ENCODE assay signal across 10 cellular contexts in the genomic region with DNA sequence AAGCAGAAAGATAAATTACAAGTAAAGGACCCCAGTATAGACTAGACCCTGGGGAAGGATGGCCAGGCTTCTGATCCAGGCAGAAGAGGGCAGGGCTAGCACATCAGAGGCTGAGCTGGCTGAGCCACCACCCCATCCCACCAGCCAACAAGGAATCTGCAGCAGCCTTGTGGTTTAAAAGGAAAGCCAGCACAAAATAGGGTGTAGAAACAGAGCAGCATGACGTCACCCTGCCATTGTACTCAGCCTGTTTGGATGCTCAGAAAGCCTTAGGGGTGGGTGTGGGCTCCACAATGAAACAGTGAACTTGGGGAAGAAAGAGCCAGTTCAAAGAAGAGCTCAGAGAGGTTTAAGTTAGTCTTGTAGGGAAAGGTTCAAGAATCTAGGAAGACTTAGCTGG. TPM values are rescaled to one million over a fixed set of nuclear protein-coding genes. Genes with fewer than 3 reads are reported as not detected.
DNase-seq lines count a peak whose midpoint lies in the region; ATAC-seq and TF ChIP-seq lines count a peak whose summit lies in the region.
"Had no signal": no experiment of that assay in that cellular context is flagged by ENCODE, and none has a peak within 500 bp of the region (broad histone marks: within the 10 kb centered on the region; RNA-seq: fewer than 3 reads in every experiment).

No MANE protein-coding gene starts in this region.

- CTCF ChIA-PET in activated CD8-positive, alpha-beta T cell treated with anti-CD3 and anti-CD28 coated beads, Interleukin-2, amount 10 ng/mL, durations not matched to agents 7 days and 5 days (lab: Charles Lee) = no interaction called here
- CTCF ChIA-PET in activated CD8-positive, alpha-beta T cell treated with anti-CD3 and anti-CD28 coated beads for 36 hours (lab: Charles Lee) = interaction anchor here (0.7 to 2.9 kb wide), 4 partner anchors 31 to 273 kb away, joined by 3 to 17 read pairs (median 4); no protein-coding TSS in a partner anchor

- TF ChIP-seq CTCF in activated CD8-positive, alpha-beta T cell treated with anti-CD3 and anti-CD28 coated beads for 36 hours (IDR thresholded peaks at IDR 0.05) = no peak

- no peaks in the 10 kb centered on the region for H3K36me3 ChIP-seq in adipocyte (ENCODE audit: control insufficient read depth, insufficient read depth, low read length, severe bottlenecking)
- H3K36me3 ChIP-seq: BLaER1 had no signal

- H3K27me3 ChIP-seq in adipocyte (replicated peaks; ENCODE audit: control insufficient read depth, insufficient read depth, low read length) = no peaks in the 10 kb centered on the region
- H3K27me3 ChIP-seq: BLaER1 had no signal

- no peak for DNase-seq in activated CD8-positive, alpha-beta T cell treated with anti-CD3 and anti-CD28 coated beads, Interleukin-2, amount 10 ng/mL, durations not matched to agents 7 days and 5 days
- no peak for DNase-seq in activated CD8-positive, alpha-beta T cell treated with anti-CD3 and anti-CD28 coated beads for 36 hours
- DNase-seq in adipocyte (ENCODE audit: low read depth) (peak; percentile 75), globus pallidus (ENCODE audit: low spot score) (peak; percentile 88), NOMO-1 treated with DMSO at 0.1 percent for 48 hours (lab: John Stamatoyannopoulos, UW; ENCODE audit: unreplicated experiment) (no peak), NCI-H2171 (lab: John Stamatoyannopoulos, UW) (no peak), SHP77 (lab: John Stamatoyannopoulos, UW) (no peak)
- DNase-seq in stimulated activated effector memory CD8-positive, alpha-beta T cell treated with anti-CD3 and anti-CD28 coated beads, Interleukin-12 subunit alpha, Interleukin-12 subunit beta, amount 100 ng/mL, for 72 hours (ENCODE audit: low spot score in 2 of 2) = no peak

- no peak overlapping the region for H3K27ac Mint-ChIP-seq in activated CD8-positive, alpha-beta T cell treated with anti-CD3 and anti-CD28 coated beads, Interleukin-2, amount 10 ng/mL, durations not matched to agents 7 days and 5 days
- H3K27ac Mint-ChIP-seq in activated CD8-positive, alpha-beta T cell treated with anti-CD3 and anti-CD28 coated beads for 36 hours = no peak overlapping the region
- peak overlapping the region; percentile 77 for H3K27ac Mint-ChIP-seq in stimulated activated effector memory CD8-positive, alpha-beta T cell treated with anti-CD3 and anti-CD28 coated beads, Interleukin-12 subunit alpha, Interleukin-12 subunit beta, amount 100 ng/mL, for 72 hours

- POLR2A ChIA-PET in activated CD8-positive, alpha-beta T cell treated with anti-CD3 and anti-CD28 coated beads, Interleukin-2, amount 10 ng/mL, durations not matched to agents 7 days and 5 days (lab: Charles Lee) = no interaction called here
- POLR2A ChIA-PET in activated CD8-positive, alpha-beta T cell treated with anti-CD3 and anti-CD28 coated beads for 36 hours (lab: Charles Lee) = interaction anchor here (1.3 kb wide), 1 partner anchor 96 kb away, joined by 3 read pairs; no protein-coding TSS in a partner anchor

- H3K27me3 Mint-ChIP-seq in activated CD8-positive, alpha-beta T cell treated with anti-CD3 and anti-CD28 coated beads, Interleukin-2, amount 10 ng/mL, durations not matched to agents 7 days and 5 days (ENCODE audit: low read depth) = no peaks in the 10 kb centered on the region
- no peaks in the 10 kb centered on the region for H3K27me3 Mint-ChIP-seq in activated CD8-positive, alpha-beta T cell treated with anti-CD3 and anti-CD28 coated beads for 36 hours

- intact Hi-C loops in activated CD8-positive, alpha-beta T cell treated with anti-CD3 and anti-CD28 coated beads for 36 hours (cut with micrococcal nuclease) = no loop called here

- peak; percentile 50 for ATAC-seq in activated CD8-positive, alpha-beta T cell treated with anti-CD3 and anti-CD28 coated beads, Interleukin-2, amount 10 ng/mL, durations not matched to agents 7 days and 5 days
- no peak for ATAC-seq in activated CD8-positive, alpha-beta T cell treated with anti-CD3 and anti-CD28 coated beads for 36 hours
- no peak for ATAC-seq in stimulated activated effector memory CD8-positive, alpha-beta T cell treated with anti-CD3 and anti-CD28 coated beads, Interleukin-12 subunit alpha, Interleukin-12 subunit beta, amount 100 ng/mL, for 72 hours

- no peak overlapping the region for H3K4me3 ChIP-seq in adipocyte (ENCODE audit: low read length)
- H3K4me3 ChIP-seq: BLaER1 had no signal

- H3K36me3 Mint-ChIP-seq in activated CD8-positive, alpha-beta T cell treated with anti-CD3 and anti-CD28 coated beads, Interleukin-2, amount 10 ng/mL, durations not matched to agents 7 days and 5 days (ENCODE audit: low read depth) = no peaks in the 10 kb centered on the region
- H3K36me3 Mint-ChIP-seq in activated CD8-positive, alpha-beta T cell treated with anti-CD3 and anti-CD28 coated beads for 36 hours (ENCODE audit: low read depth) = no peaks in the 10 kb centered on the region
- peaks cover 48% of the 10 kb centered on the region for H3K36me3 Mint-ChIP-seq in stimulated activated effector memory CD8-positive, alpha-beta T cell treated with anti-CD3 and anti-CD28 coated beads, Interleukin-12 subunit alpha, Interleukin-12 subunit beta, amount 100 ng/mL, for 72 hours

- peaks cover 6% of the 10 kb centered on the region for H3K4me1 Mint-ChIP-seq in activated CD8-positive, alpha-beta T cell treated with anti-CD3 and anti-CD28 coated beads, Interleukin-2, amount 10 ng/mL, durations not matched to agents 7 days and 5 days (ENCODE audit: low read depth)
- H3K4me1 Mint-ChIP-seq in activated CD8-positive, alpha-beta T cell treated with anti-CD3 and anti-CD28 coated beads for 36 hours (ENCODE audit: low read depth) = peaks cover 3% of the 10 kb centered on the region
- H3K4me1 Mint-ChIP-seq in stimulated activated effector memory CD8-positive, alpha-beta T cell treated with anti-CD3 and anti-CD28 coated beads, Interleukin-12 subunit alpha, Interleukin-12 subunit beta, amount 100 ng/mL, for 72 hours = peaks cover 41% of the 10 kb centered on the region

- H3K9ac ChIP-seq in adipocyte (ENCODE audit: low read length) = no peak overlapping the region

- no peak overlapping the region for H3K4me3 Mint-ChIP-seq in activated CD8-positive, alpha-beta T cell treated with anti-CD3 and anti-CD28 coated beads, Interleukin-2, amount 10 ng/mL, durations not matched to agents 7 days and 5 days
- H3K4me3 Mint-ChIP-seq in activated CD8-positive, alpha-beta T cell treated with anti-CD3 and anti-CD28 coated beads for 36 hours = no peak overlapping the region
- H3K4me3 Mint-ChIP-seq in stimulated activated effector memory CD8-positive, alpha-beta T cell treated with anti-CD3 and anti-CD28 coated beads, Interleukin-12 subunit alpha, Interleukin-12 subunit beta, amount 100 ng/mL, for 72 hours = no peak overlapping the region

- no peaks in the 10 kb centered on the region for H3K9me3 Mint-ChIP-seq in activated CD8-positive, alpha-beta T cell treated with anti-CD3 and anti-CD28 coated beads, Interleukin-2, amount 10 ng/mL, durations not matched to agents 7 days and 5 days (ENCODE audit: insufficient read depth)
- no peaks in the 10 kb centered on the region for H3K9me3 Mint-ChIP-seq in activated CD8-positive, alpha-beta T cell treated with anti-CD3 and anti-CD28 coated beads for 36 hours
- H3K9me3 Mint-ChIP-seq in stimulated activated effector memory CD8-positive, alpha-beta T cell treated with anti-CD3 and anti-CD28 coated beads, Interleukin-12 subunit alpha, Interleukin-12 subunit beta, amount 100 ng/mL, for 72 hours = no peaks in the 10 kb centered on the region

- no peaks in the 10 kb centered on the region for H3K9me3 ChIP-seq in adipocyte (ENCODE audit: control insufficient read depth, low read length)
- H3K9me3 ChIP-seq: BLaER1 had no signal

- peaks cover 15% of the 10 kb centered on the region for H3K4me1 ChIP-seq in adipocyte (ENCODE audit: control insufficient read depth, insufficient read depth, low read length)

RNA-seq across cellular contexts. Expression of a gene that starts 28.2 kb away (rescaled TPM):
- total RNA-seq in activated CD8-positive, alpha-beta T cell treated with anti-CD3 and anti-CD28 coated beads, Interleukin-2, amount 10 ng/mL, durations not matched to agents 7 days and 5 days = not detected
- not detected for total RNA-seq in activated CD8-positive, alpha-beta T cell treated with anti-CD3 and anti-CD28 coated beads for 36 hours

RNA-seq across cellular contexts. Expression of a gene that starts 28.3 kb away (rescaled TPM):
- not detected for total RNA-seq in activated CD8-positive, alpha-beta T cell treated with anti-CD3 and anti-CD28 coated beads, Interleukin-2, amount 10 ng/mL, durations not matched to agents 7 days and 5 days
- not detected for total RNA-seq in activated CD8-positive, alpha-beta T cell treated with anti-CD3 and anti-CD28 coated beads for 36 hours
- total RNA-seq: cerebellum had no signal

RNA-seq across cellular contexts. Expression of a gene that starts 29.8 kb away (rescaled TPM):
- 1 to 10 TPM in 1 of 2 experiments, under 1 TPM in 1; 0.57 to 1.3 TPM for total RNA-seq in activated CD8-positive, alpha-beta T cell treated with anti-CD3 and anti-CD28 coated beads, Interleukin-2, amount 10 ng/mL, durations not matched to agents 7 days and 5 days
- 10 to 100 TPM; 19.8 to 23.5 TPM for total RNA-seq in activated CD8-positive, alpha-beta T cell treated with anti-CD3 and anti-CD28 coated beads for 36 hours

RNA-seq across cellular contexts. Expression of a gene that starts 43.8 kb away (rescaled TPM):
- total RNA-seq in activated CD8-positive, alpha-beta T cell treated with anti-CD3 and anti-CD28 coated beads, Interleukin-2, amount 10 ng/mL, durations not matched to agents 7 days and 5 days = not detected
- total RNA-seq in activated CD8-positive, alpha-beta T cell treated with anti-CD3 and anti-CD28 coated beads for 36 hours = not detected
- total RNA-seq: cerebellum had no signal

RNA-seq across cellular contexts. Expression of a gene that starts 44.0 kb away (rescaled TPM):
- total RNA-seq in activated CD8-positive, alpha-beta T cell treated with anti-CD3 and anti-CD28 coated beads, Interleukin-2, amount 10 ng/mL, durations not matched to agents 7 days and 5 days = not detected
- total RNA-seq in activated CD8-positive, alpha-beta T cell treated with anti-CD3 and anti-CD28 coated beads for 36 hours = under 1 TPM; 0.05 to 0.18 TPM
- total RNA-seq: cerebellum had no signal

Comparison
In these comparisons a context has a peak if more than half of its experiments do, and no peak if none do; other contexts are left out.
1. RNA of a gene that starts 29.8 kb away (total RNA-seq): 19.8 to 23.5 TPM in activated CD8-positive, alpha-beta T cell treated with anti-CD3 and anti-CD28 coated beads for 36 hours; 0.57 to 1.3 TPM in activated CD8-positive, alpha-beta T cell treated with anti-CD3 and anti-CD28 coated beads, Interleukin-2, amount 10 ng/mL, durations not matched to agents 7 days and 5 days; every median in the first group is over 4 times any median in the second.
2. DNase-seq: peak in adipocyte (single experiment) and globus pallidus (single experiment); none in activated CD8-positive, alpha-beta T cell treated with anti-CD3 and anti-CD28 coated beads, Interleukin-2, amount 10 ng/mL, durations not matched to agents 7 days and 5 days (single experiment), activated CD8-positive, alpha-beta T cell treated with anti-CD3 and anti-CD28 coated beads for 36 hours (single experiment), stimulated activated effector memory CD8-positive, alpha-beta T cell treated with anti-CD3 and anti-CD28 coated beads, Interleukin-12 subunit alpha, Interleukin-12 subunit beta, amount 100 ng/mL, for 72 hours (0 of 2), NOMO-1 treated with DMSO at 0.1 percent for 48 hours (single experiment), NCI-H2171 (single experiment) and SHP77 (0 of 2).